Comparison of ENCODE assay signal across 8 cellular contexts in the genomic region with DNA sequence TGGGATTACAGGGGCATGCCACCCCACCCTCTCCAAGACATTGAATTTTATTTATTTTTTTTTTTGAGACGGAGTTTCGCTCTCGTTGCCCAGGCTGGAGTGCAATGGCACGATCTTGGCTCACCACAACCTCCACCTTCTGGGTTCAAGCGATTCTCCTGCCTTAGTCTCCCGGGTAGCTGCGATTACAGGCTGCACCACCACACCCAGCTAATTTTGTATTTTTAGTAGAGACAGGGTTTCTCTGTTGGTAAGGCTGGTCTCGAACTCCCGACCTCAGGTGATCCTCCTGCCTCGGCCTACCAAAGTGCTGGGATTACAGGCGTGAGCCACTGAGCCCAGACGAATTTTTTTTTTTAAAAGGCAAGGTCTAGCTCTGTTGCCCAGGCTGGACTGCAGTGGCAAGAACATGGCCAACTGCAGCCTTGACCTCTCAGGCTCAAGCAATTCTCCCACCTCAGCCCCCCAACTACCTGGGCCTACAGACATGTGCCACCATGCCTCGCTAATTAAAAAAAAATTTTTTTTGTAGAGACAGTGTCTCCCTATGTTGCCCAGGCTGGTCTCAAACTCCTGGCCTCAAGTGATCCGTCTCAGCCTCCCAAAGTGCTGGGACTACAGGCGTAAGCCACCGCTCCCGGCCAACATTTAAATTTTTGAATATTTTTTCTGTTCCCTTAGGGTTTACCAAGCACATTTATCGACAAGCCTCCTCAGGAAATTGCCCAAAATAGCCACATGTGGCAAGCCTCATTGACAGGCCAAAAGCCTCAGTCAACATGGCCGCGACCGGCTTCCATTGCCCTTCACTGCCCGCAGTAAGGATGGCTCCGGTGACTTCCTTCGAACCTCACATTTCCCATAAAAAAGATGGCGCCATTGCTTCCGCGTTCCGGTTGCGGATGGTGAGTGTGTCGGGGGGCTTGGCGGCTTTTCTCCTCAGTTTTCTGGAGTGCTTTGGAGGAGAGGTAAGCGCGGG. TPM values are rescaled to one million over a fixed set of nuclear protein-coding genes. Genes with fewer than 3 reads are reported as not detected.
DNase-seq lines count a peak whose midpoint lies in the region; ATAC-seq and TF ChIP-seq lines count a peak whose summit lies in the region.

A gene with protein sequence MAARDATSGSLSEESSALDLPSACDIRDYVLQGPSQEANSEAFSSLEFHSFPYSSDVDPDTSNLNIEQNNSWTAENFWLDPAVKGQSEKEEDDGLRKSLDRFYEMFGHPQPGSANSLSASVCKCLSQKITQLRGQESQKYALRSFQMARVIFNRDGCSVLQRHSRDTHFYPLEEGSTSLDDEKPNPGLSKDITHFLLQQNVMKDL (plus strand): TSS at position 890 of the 979 bp plus-strand sequence. CDS start 22,465 bp downstream, outside the sequence.

- no peak for TF ChIP-seq CTCF in GM13976 (IDR thresholded peaks at IDR 0.05; ENCODE audit: borderline replicate concordance, control extremely low read depth, extremely low read depth, insufficient read depth, missing control alignments)
- no peak for TF ChIP-seq CTCF in uterus (IDR thresholded peaks at IDR 0.05)

- H3K27me3 ChIP-seq in right cardiac atrium (ENCODE audit: control insufficient read depth, insufficient read depth) (no peaks in the 10 kb centered on the region), uterus (no peaks in the 10 kb centered on the region)

- peak within 1 kb of the TSS; percentile 97 for H3K4me3 ChIP-seq in right cardiac atrium (ENCODE audit: low read length)
- peak within 1 kb of the TSS; percentile 50 to 53 for H3K4me3 ChIP-seq in uterus

- peak; percentile 97 for ATAC-seq in HG02870 (IDR thresholded peaks at IDR 0.05; ENCODE audit: unreplicated experiment)
- peak; percentile 96 for ATAC-seq in T-helper 17 cell
- ATAC-seq in right cardiac atrium, result peak; percentile 97 to 98

- H3K9me3 ChIP-seq in T-helper 17 cell (ENCODE audit: control insufficient read depth, low read length, poor library complexity, severe bottlenecking) (no peaks in the 10 kb centered on the region), right cardiac atrium (ENCODE audit: control insufficient read depth, low read length) (no peaks in the 10 kb centered on the region), uterus (no peaks in the 10 kb centered on the region)

- DNase-seq in GM13976 (ENCODE audit: low spot score), result peak; percentile 87
- peak; percentile 78 for DNase-seq in NCI-H1694 (lab: John Stamatoyannopoulos, UW)
- peak; percentile 47 to 68 (median 48) for DNase-seq in T-helper 17 cell
- DNase-seq in amygdala (lab: John Stamatoyannopoulos, UW), result peak in 55 of 56 donors; percentile 26 to 94 (median 76)
- DNase-seq in right cardiac atrium, result peak; percentile 85 to 93 (median 92)
- DNase-seq in pulmonary artery endothelial cell (ENCODE audit: low read depth, low spot score), result peak; percentile 57
- peak; percentile 79 to 81 for DNase-seq in uterus

- peaks cover 3% of the 10 kb centered on the region for H3K36me3 Mint-ChIP-seq in T-helper 17 cell (ENCODE audit: low read depth)

- no peak for TF ChIP-seq POLR2A in uterus (IDR thresholded peaks at IDR 0.05)

- peak within 1 kb of the TSS; percentile 90 for H3K27ac Mint-ChIP-seq in T-helper 17 cell

- no peaks in the 10 kb centered on the region for H3K27me3 Mint-ChIP-seq in T-helper 17 cell

- H3K27ac ChIP-seq in right cardiac atrium (ENCODE audit: low read length) (peak within 1 kb of the TSS; percentile 93), uterus (peak within 1 kb of the TSS; percentile 83 to 85)

- intact Hi-C loops in right cardiac atrium (cut with DNase I), result loop anchor here in 2 of 4 donors (10.0 kb wide), 1 partner anchor 145 kb away; no protein-coding TSS in a partner anchor
- intact Hi-C loops in uterus (cut with DNase I; ENCODE audit: low total_unique reads), result no loop called here

- in situ Hi-C loops in GM13976 (cut with MboI; ENCODE audit: low sequenced_read_pairs, unreplicated experiment), result no loop called here

- H3K4me3 Mint-ChIP-seq in T-helper 17 cell, result peak within 1 kb of the TSS; percentile 92

- H3K4me1 ChIP-seq in right cardiac atrium (ENCODE audit: control insufficient read depth, insufficient read depth, low read length), result no peaks in the 10 kb centered on the region
- H3K4me1 ChIP-seq in uterus, result no peaks in the 10 kb centered on the region

- 48% methylated on average over 33 of the region's 33 CpGs for WGBS in right cardiac atrium

- H3K36me3 ChIP-seq in uterus, result no peaks in the 10 kb centered on the region

- peaks cover 14% of the 10 kb centered on the region for H3K4me1 Mint-ChIP-seq in T-helper 17 cell

RNA-seq across cellular contexts. Expression of the gene that starts here (rescaled TPM):
- total RNA-seq in T-helper 17 cell (1 to 10 TPM; 9.2 to 9.4 TPM), right cardiac atrium (10 to 100 TPM in 3 of 4 donors, 1 to 10 TPM in 1; 8.4 to 13.6 (median 11.9) TPM), pulmonary artery endothelial cell (1.7 and 2.6 TPM in 2 replicates), uterus (1 to 10 TPM; 1.8 to 9.7 (median 6.3) TPM)
- 13.7 TPM for polyA plus RNA-seq in right cardiac atrium

Comparison
In these comparisons a context has a peak if more than half of its experiments do, and no peak if none do; other contexts are left out.
1. Peak in every context shown above with its lines: DNase-seq, ATAC-seq, H3K4me3 ChIP-seq and H3K27ac ChIP-seq.